ENCODE assay signal across 23 cellular contexts in the genomic region with DNA sequence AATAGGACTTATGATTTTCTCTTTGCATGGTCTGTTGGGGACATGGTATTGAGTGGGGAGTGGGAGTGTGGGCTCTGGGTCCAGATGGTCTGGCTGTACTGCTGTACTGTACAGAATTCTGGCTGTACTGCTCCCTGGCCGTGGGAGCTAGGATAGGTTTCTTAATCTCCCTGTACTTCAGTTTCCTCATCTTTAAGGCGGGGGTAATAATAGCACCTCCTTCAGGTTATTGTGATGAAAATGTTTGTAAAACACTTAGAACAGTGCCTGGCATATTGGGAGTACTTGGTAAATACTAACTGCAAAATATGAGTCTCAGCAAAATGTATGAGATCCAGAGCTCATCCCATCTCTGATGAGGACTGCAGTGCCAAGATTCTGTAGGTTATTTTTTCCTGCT.
"Had no signal": no experiment of that assay in that cellular context is flagged by ENCODE, and none has a peak within 500 bp of the region (broad histone marks: within the 10 kb centered on the region; RNA-seq: fewer than 3 reads in every experiment).

No MANE protein-coding gene starts in this region.

- H3K27ac ChIP-seq: lower lobe of right lung, neural progenitor cell, stomach, suprapubic skin, transverse colon, WERI-Rb-1 had no signal

- H3K4me1 ChIP-seq: lower lobe of right lung, stomach, suprapubic skin, transverse colon had no signal

- H3K4me2 ChIP-seq: neural progenitor cell, smooth muscle cell had no signal

- H2AFZ ChIP-seq: neural progenitor cell had no signal

- H3K9ac ChIP-seq: neural progenitor cell had no signal

- H3K36me3 Mint-ChIP-seq: brain; naive thymus-derived CD8-positive, alpha-beta T cell; neural progenitor cell; stimulated activated memory B cell treated with anti-CD40 and anti-IgM and Interleukin-4, amounts not matched to agents 10 μg/mL and 1 μg/mL and 100 μg/mL, for 72 hours had no signal

- H3K9me3 Mint-ChIP-seq: activated CD4-positive, alpha-beta T cell treated with anti-CD3 and anti-CD28 coated beads, Interleukin-2, amount 10 ng/mL, durations not matched to agents 7 days and 5 days; dendritic cell treated with granulocyte-macrophage colony-stimulating factor and Interleukin-4, amounts not matched to agents 40 ng/mL and 50 ng/mL, for 4 days; neural progenitor cell had no signal

- H3K27me3 Mint-ChIP-seq: activated CD4-positive, alpha-beta T cell treated with anti-CD3 and anti-CD28 coated beads, Interleukin-2, amount 10 ng/mL, durations not matched to agents 7 days and 5 days; dendritic cell treated with granulocyte-macrophage colony-stimulating factor and Interleukin-4, amounts not matched to agents 40 ng/mL and 50 ng/mL, for 4 days; stimulated activated memory B cell treated with anti-CD40 and anti-IgM and Interleukin-4, amounts not matched to agents 10 μg/mL and 1 μg/mL and 100 μg/mL, for 72 hours had no signal

- H3K27ac Mint-ChIP-seq: activated CD4-positive, alpha-beta T cell treated with anti-CD3 and anti-CD28 coated beads, Interleukin-2, amount 10 ng/mL, durations not matched to agents 7 days and 5 days; activated CD8-positive, alpha-beta T cell treated with anti-CD3 and anti-CD28 coated beads, Interleukin-2, amount 10 ng/mL, durations not matched to agents 7 days and 5 days; activated naive CD4-positive, alpha-beta T cell treated with anti-CD3 and anti-CD28 coated beads, Interleukin-2, amount 50 U/mL, for 24 hours; brain; dendritic cell treated with granulocyte-macrophage colony-stimulating factor and Interleukin-4, amounts not matched to agents 40 ng/mL and 50 ng/mL, for 4 days; naive thymus-derived CD8-positive, alpha-beta T cell; neural progenitor cell; stimulated activated memory B cell treated with anti-CD40 and anti-IgM and Interleukin-4, amounts not matched to agents 10 μg/mL and 1 μg/mL and 100 μg/mL, for 72 hours had no signal

- H3K4me3 ChIP-seq: lower lobe of right lung, neural progenitor cell, smooth muscle cell, stomach, suprapubic skin, transverse colon had no signal

- H3K27me3 ChIP-seq: neural progenitor cell, stomach, suprapubic skin, transverse colon had no signal

- H3K9me3 ChIP-seq: lower lobe of right lung, suprapubic skin, transverse colon had no signal

- H3K36me3 ChIP-seq: lower lobe of right lung, neural progenitor cell, stomach, suprapubic skin, transverse colon, WERI-Rb-1 had no signal

- H3K4me1 Mint-ChIP-seq: activated CD4-positive, alpha-beta T cell treated with anti-CD3 and anti-CD28 coated beads, Interleukin-2, amount 10 ng/mL, durations not matched to agents 7 days and 5 days; activated naive CD4-positive, alpha-beta T cell treated with anti-CD3 and anti-CD28 coated beads, Interleukin-2, amount 50 U/mL, for 24 hours; brain; neural progenitor cell; stimulated activated memory B cell treated with anti-CD40 and anti-IgM and Interleukin-4, amounts not matched to agents 10 μg/mL and 1 μg/mL and 100 μg/mL, for 72 hours had no signal

- ATAC-seq: activated CD8-positive, alpha-beta T cell treated with anti-CD3 and anti-CD28 coated beads, Interleukin-2, amount 10 ng/mL, durations not matched to agents 7 days and 5 days; lower lobe of right lung; naive thymus-derived CD8-positive, alpha-beta T cell; sciatic nerve; stimulated activated memory B cell treated with anti-CD40 and anti-IgM and Interleukin-4, amounts not matched to agents 10 μg/mL and 1 μg/mL and 100 μg/mL, for 72 hours had no signal

- DNase-seq: activated CD4-positive, alpha-beta T cell treated with anti-CD3 and anti-CD28 coated beads, Interleukin-2, amount 10 ng/mL, durations not matched to agents 7 days and 5 days; activated CD4-positive, CD25-positive, alpha-beta regulatory T cell treated with anti-CD3 and anti-CD28 coated beads, Interleukin-2, amount 50 U/mL, for 72 hours; activated CD8-positive, alpha-beta T cell treated with anti-CD3 and anti-CD28 coated beads, Interleukin-2, amount 10 ng/mL, durations not matched to agents 7 days and 5 days; activated gamma-delta T cell treated with Interleukin-2 at 50 U/mL for 16 hours; activated T-cell treated with anti-CD3 and anti-CD28 coated beads, Interleukin-2, amount 50 U/mL, for 1 hour; anterior cingulate cortex; effector CD8-positive, alpha-beta T cell; foreskin melanocyte; kidney; lower lobe of right lung; naive thymus-derived CD8-positive, alpha-beta T cell; stimulated activated CD4-positive, alpha-beta T cell treated with anti-CD3 and anti-CD28 coated beads, Interleukin-15, amount 100 ng/mL, for 24 hours; stomach; transverse colon; WERI-Rb-1 had no signal

- H3K4me3 Mint-ChIP-seq: activated CD4-positive, alpha-beta T cell treated with anti-CD3 and anti-CD28 coated beads, Interleukin-2, amount 10 ng/mL, durations not matched to agents 7 days and 5 days; activated CD8-positive, alpha-beta T cell treated with anti-CD3 and anti-CD28 coated beads, Interleukin-2, amount 10 ng/mL, durations not matched to agents 7 days and 5 days; activated naive CD4-positive, alpha-beta T cell treated with anti-CD3 and anti-CD28 coated beads, Interleukin-2, amount 50 U/mL, for 24 hours; brain; dendritic cell treated with granulocyte-macrophage colony-stimulating factor and Interleukin-4, amounts not matched to agents 40 ng/mL and 50 ng/mL, for 4 days; naive thymus-derived CD8-positive, alpha-beta T cell; neural progenitor cell; stimulated activated memory B cell treated with anti-CD40 and anti-IgM and Interleukin-4, amounts not matched to agents 10 μg/mL and 1 μg/mL and 100 μg/mL, for 72 hours had no signal
